ENCODE assay signal across 8 cellular contexts in genomic region chr1:155648207-155649147, GRCh38. TPM values are rescaled to one million over a fixed set of nuclear protein-coding genes. Genes with fewer than 3 reads are reported as not detected.
DNase-seq lines count a peak whose midpoint lies in the region; ATAC-seq and TF ChIP-seq lines count a peak whose summit lies in the region.

No MANE protein-coding gene starts in this region.

- intact Hi-C loops in Right ventricle myocardium inferior (cut with DNase I) = no loop called here
- intact Hi-C loops in cardiac septum (cut with DNase I) = no loop called here
- intact Hi-C loops in CD4-positive, alpha-beta memory T cell (cut with micrococcal nuclease) = no loop called here

- DNase-seq in Right ventricle myocardium inferior (ENCODE audit: missing footprints) (no peak), cardiac septum (ENCODE audit: low spot score) (no peak), RPMI7951 (ENCODE audit: low read depth) (peak; percentile 88), epidermal melanocyte (ENCODE audit: insufficient read length, low spot score) (peak; percentile 62), NCI-H187 treated with DMSO at 0.1 percent for 48 hours (lab: John Stamatoyannopoulos, UW) (no peak)
- DNase-seq in CD4-positive, alpha-beta memory T cell = no peak

- peak; percentile 84 for ATAC-seq in Right ventricle myocardium inferior
- no peak for ATAC-seq in GM21447 (IDR thresholded peaks at IDR 0.05; ENCODE audit: unreplicated experiment)

- peak overlapping the region in 2 of 3 experiments; percentile 57 to 83 for H3K27ac Mint-ChIP-seq in nephron
- H3K27ac Mint-ChIP-seq in CD4-positive, alpha-beta memory T cell = no peak overlapping the region

- POLR2A ChIA-PET in CD4-positive, alpha-beta memory T cell (lab: Charles Lee; ENCODE audit: partially characterized antibody) = interaction anchor here (0.6 kb wide), 1 partner anchor 9 kb away, joined by 3 read pairs; no protein-coding TSS in a partner anchor

- H3K9me3 ChIP-seq in CD4-positive, alpha-beta memory T cell (ENCODE audit: control insufficient read depth in 1 of 2, low read length in 2 of 2) = no peaks in the 10 kb centered on the region

- H3K27me3 Mint-ChIP-seq in nephron (ENCODE audit: low read depth) = no peaks in the 10 kb centered on the region
- H3K27me3 Mint-ChIP-seq in CD4-positive, alpha-beta memory T cell = peaks cover 0 to 2% of the 10 kb centered on the region in 2 donors

- TF ChIP-seq CTCF in nephron (IDR thresholded peaks at IDR 0.05; ENCODE audit: unreplicated experiment in 3 of 3) = no peak

- CTCF ChIA-PET in CD4-positive, alpha-beta memory T cell (lab: Charles Lee; ENCODE audit: partially characterized antibody) = no interaction called here

- no peaks in the 10 kb centered on the region for H3K4me1 ChIP-seq in CD4-positive, alpha-beta memory T cell (ENCODE audit: insufficient read depth, low read length)

- H3K27me3 ChIP-seq in CD4-positive, alpha-beta memory T cell (ENCODE audit: insufficient read depth, low read length) = no peaks in the 10 kb centered on the region

- H3K9me3 Mint-ChIP-seq in nephron = peaks cover 5% of the 10 kb centered on the region
- H3K9me3 Mint-ChIP-seq in CD4-positive, alpha-beta memory T cell = peaks cover 0 to 4% (median 0%) of the 10 kb centered on the region in 8 donors

- no peak overlapping the region for H3K4me3 ChIP-seq in CD4-positive, alpha-beta memory T cell (ENCODE audit: low read length in 2 of 2)

- H3K36me3 Mint-ChIP-seq in nephron (ENCODE audit: low read depth) = no peaks in the 10 kb centered on the region
- peaks cover 0 to 3% of the 10 kb centered on the region in 2 donors for H3K36me3 Mint-ChIP-seq in CD4-positive, alpha-beta memory T cell

- H3K36me3 ChIP-seq in CD4-positive, alpha-beta memory T cell (ENCODE audit: insufficient read depth, low read length) = no peaks in the 10 kb centered on the region

- peak overlapping the region in 2 of 3 experiments; percentile 53 to 60 for H3K4me3 Mint-ChIP-seq in nephron
- no peak overlapping the region for H3K4me3 Mint-ChIP-seq in CD4-positive, alpha-beta memory T cell

- H3K4me1 Mint-ChIP-seq in nephron = peaks cover 21% of the 10 kb centered on the region
- H3K4me1 Mint-ChIP-seq in CD4-positive, alpha-beta memory T cell = no peaks in the 10 kb centered on the region

- H3K27ac ChIP-seq in CD4-positive, alpha-beta memory T cell (ENCODE audit: low read depth, low read length) = no peak overlapping the region

RNA-seq across cellular contexts. Expression of gene MSTO1, which starts 38.5 kb away (rescaled TPM):
- total RNA-seq in Right ventricle myocardium inferior (15.3 TPM), cardiac septum (25.6 TPM)
- 14.9 and 15.5 TPM in 2 replicates for total RNA-seq in RPMI7951 (2014; rRNA removed; shearing (Covaris generic))
- total RNA-seq in CD4-positive, alpha-beta memory T cell = 100 to 1,000 TPM; 125 to 127 TPM
- 10 to 100 TPM; 13.3 to 24.5 TPM for polyA plus RNA-seq in CD4-positive, alpha-beta memory T cell

RNA-seq across cellular contexts. Expression of gene YY1AP1, which starts 40.1 kb away (rescaled TPM):
- total RNA-seq in Right ventricle myocardium inferior (62.6 TPM), cardiac septum (66.3 TPM)
- total RNA-seq in RPMI7951 (2014; rRNA removed; shearing (Covaris generic)) = 33.9 and 37.6 TPM in 2 replicates
- total RNA-seq in CD4-positive, alpha-beta memory T cell = 100 to 1,000 TPM in 1 of 2 experiments, 10 to 100 TPM in 1; 97.0 to 102 TPM
- 10 to 100 TPM; 20.6 to 51.7 TPM for polyA plus RNA-seq in CD4-positive, alpha-beta memory T cell

RNA-seq across cellular contexts. Expression of gene DAP3, which starts 40.4 kb away (rescaled TPM):
- total RNA-seq in Right ventricle myocardium inferior (105 TPM), cardiac septum (91.2 TPM)
- total RNA-seq in RPMI7951 (2014; rRNA removed; shearing (Covaris generic)) = 101 and 113 TPM in 2 replicates
- 100 to 1,000 TPM; 126 to 136 TPM for total RNA-seq in CD4-positive, alpha-beta memory T cell
- polyA plus RNA-seq in CD4-positive, alpha-beta memory T cell = 100 to 1,000 TPM; 102 to 177 TPM

Comparison
In these comparisons a context has a peak if more than half of its experiments do, and no peak if none do; other contexts are left out.
1. DNase-seq: peak in RPMI7951 (single experiment) and epidermal melanocyte (single experiment); none in Right ventricle myocardium inferior (single experiment), cardiac septum (single experiment), NCI-H187 treated with DMSO at 0.1 percent for 48 hours (single experiment) and CD4-positive, alpha-beta memory T cell (0 of 5).
2. H3K27ac Mint-ChIP-seq: peak in nephron (2 of 3); none in CD4-positive, alpha-beta memory T cell (0 of 7).
3. H3K4me3 Mint-ChIP-seq: peak in nephron (2 of 3); none in CD4-positive, alpha-beta memory T cell (0 of 8).